10 cellular contexts compared by ENCODE assay signal in the genomic region with DNA sequence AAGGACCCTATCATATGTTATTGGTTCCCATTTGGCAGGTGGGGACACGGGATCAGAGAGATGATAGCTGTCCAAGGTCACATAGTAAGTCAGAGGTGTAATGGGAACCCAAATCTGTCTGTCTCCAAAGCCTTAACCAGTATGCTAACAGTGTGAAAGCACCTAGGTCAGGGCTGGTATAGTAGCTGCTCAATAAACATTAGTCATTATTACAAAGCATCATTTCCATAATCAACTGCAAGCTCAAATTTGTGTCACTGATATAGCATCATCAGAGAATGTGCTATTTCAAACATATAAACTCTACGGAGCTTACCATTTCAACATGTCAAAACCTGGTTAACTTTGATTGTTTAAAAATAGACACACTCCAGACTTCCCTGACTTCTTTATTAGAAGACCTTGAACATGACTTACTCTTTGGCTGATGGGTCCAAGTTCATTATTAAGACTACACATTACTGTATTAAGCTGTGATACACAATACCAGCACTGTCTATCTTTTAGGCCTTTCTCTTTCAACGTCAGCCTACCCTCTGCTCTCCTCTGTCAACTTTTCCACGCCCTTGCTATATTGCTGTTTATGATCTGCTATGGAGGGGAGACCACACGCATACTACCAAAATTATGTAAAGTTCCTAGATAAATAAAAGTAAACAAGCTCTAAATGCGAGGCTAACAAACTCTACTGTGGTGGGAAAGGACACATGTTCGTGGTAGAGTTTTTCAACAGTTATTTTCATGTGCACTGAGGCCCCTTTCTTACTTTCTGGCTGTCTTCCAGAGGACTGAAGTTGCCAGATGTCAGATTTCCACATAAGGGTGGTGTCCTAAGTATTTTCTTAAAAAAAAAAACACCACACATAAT. TPM values are rescaled to one million over a fixed set of nuclear protein-coding genes. Genes with fewer than 3 reads are reported as not detected.
A peak's percentile ranks its signal among the peaks of the same experiment; 100 is the strongest.
DNase-seq lines count a peak whose midpoint lies in the region; ATAC-seq and TF ChIP-seq lines count a peak whose summit lies in the region.
"Had no signal": no experiment of that assay in that cellular context is flagged by ENCODE, and none has a peak within 500 bp of the region (broad histone marks: within the 10 kb centered on the region; RNA-seq: fewer than 3 reads in every experiment).

No MANE protein-coding gene starts in this region.

- DNase-seq in NCI-H82 (lab: John Stamatoyannopoulos, UW), result peak; percentile 54
- no peak for DNase-seq in NCI-H82 treated with DMSO at 0.1 percent for 48 hours (lab: John Stamatoyannopoulos, UW; ENCODE audit: unreplicated experiment)
- peak; percentile 37 for DNase-seq in astrocyte of the hippocampus (ENCODE audit: low read depth, low spot score)
- DNase-seq in left colon, result no peak
- DNase-seq in upper lobe of right lung, result no peak
- DNase-seq in NCI-H2107 treated with DMSO at 0.1 percent for 48 hours (lab: John Stamatoyannopoulos, UW; ENCODE audit: unreplicated experiment), result no peak
- no peak for DNase-seq in activated naive CD8-positive, alpha-beta T cell treated with anti-CD3 and anti-CD28 coated beads for 36 hours
- DNase-seq: RPMI8226 had no signal

- no peaks in the 10 kb centered on the region for H3K27me3 Mint-ChIP-seq in activated naive CD8-positive, alpha-beta T cell treated with anti-CD3 and anti-CD28 coated beads for 36 hours

- no peak for TF ChIP-seq CTCF in upper lobe of right lung (IDR thresholded peaks at IDR 0.05)

- H3K36me3 Mint-ChIP-seq in activated naive CD8-positive, alpha-beta T cell treated with anti-CD3 and anti-CD28 coated beads for 36 hours, result no peaks in the 10 kb centered on the region

- H3K4me1 Mint-ChIP-seq in activated naive CD8-positive, alpha-beta T cell treated with anti-CD3 and anti-CD28 coated beads for 36 hours, result peaks cover 6% of the 10 kb centered on the region

- intact Hi-C loops in left colon (cut with DNase I, micrococcal nuclease) (no loop called here), upper lobe of right lung (cut with DNase I) (no loop called here)

- no peaks in the 10 kb centered on the region for H3K36me3 ChIP-seq in upper lobe of right lung

- ATAC-seq in left colon, result peak; percentile 75
- ATAC-seq in upper lobe of right lung, result no peak
- ATAC-seq in HG03025 (IDR thresholded peaks at IDR 0.05; ENCODE audit: low FRiP score, unreplicated experiment), result no peak

- no peaks in the 10 kb centered on the region for H3K9me3 Mint-ChIP-seq in activated naive CD8-positive, alpha-beta T cell treated with anti-CD3 and anti-CD28 coated beads for 36 hours

- H3K4me3 Mint-ChIP-seq in activated naive CD8-positive, alpha-beta T cell treated with anti-CD3 and anti-CD28 coated beads for 36 hours, result no peak overlapping the region

- H3K4me3 ChIP-seq in upper lobe of right lung, result no peak overlapping the region
- H3K4me3 ChIP-seq: body of pancreas had no signal

- no peak overlapping the region for H3K27ac Mint-ChIP-seq in activated naive CD8-positive, alpha-beta T cell treated with anti-CD3 and anti-CD28 coated beads for 36 hours

- H3K4me1 ChIP-seq in upper lobe of right lung, result peaks cover 5% of the 10 kb centered on the region

- H3K27me3 ChIP-seq in upper lobe of right lung, result no peaks in the 10 kb centered on the region
- H3K27me3 ChIP-seq: body of pancreas had no signal

- no peaks in the 10 kb centered on the region for H3K9me3 ChIP-seq in upper lobe of right lung
- H3K9me3 ChIP-seq: body of pancreas had no signal

- H3K27ac ChIP-seq in upper lobe of right lung, result peak overlapping the region; percentile 48

RNA-seq across cellular contexts. Expression of gene DNMBP, which starts 33.6 kb away (rescaled TPM):
- total RNA-seq in left colon (10 to 100 TPM; 43.6 to 53.4 TPM), upper lobe of right lung (12.5 TPM)
- total RNA-seq in activated naive CD8-positive, alpha-beta T cell treated with anti-CD3 and anti-CD28 coated beads for 36 hours, result 1 to 10 TPM; 2.2 to 2.3 TPM

Comparison
In these comparisons a context has a peak if more than half of its experiments do, and no peak if none do; other contexts are left out.
1. DNase-seq: peak in NCI-H82 (single experiment) and astrocyte of the hippocampus (single experiment); none in NCI-H82 treated with DMSO at 0.1 percent for 48 hours (single experiment), left colon (0 of 2), upper lobe of right lung (single experiment), NCI-H2107 treated with DMSO at 0.1 percent for 48 hours (single experiment) and activated naive CD8-positive, alpha-beta T cell treated with anti-CD3 and anti-CD28 coated beads for 36 hours (single experiment).